ENCODE assay signal across 8 cellular contexts in genomic region chr3:115146032-115146417, GRCh38. TPM values are rescaled to one million over a fixed set of nuclear protein-coding genes. Genes with fewer than 3 reads are reported as not detected.
DNase-seq lines count a peak whose midpoint lies in the region; ATAC-seq and TF ChIP-seq lines count a peak whose summit lies in the region.

No MANE protein-coding gene starts in this region.

- no peaks in the 10 kb centered on the region for H3K4me1 ChIP-seq in IMR-90 (ENCODE audit: control insufficient read depth, insufficient read depth, low read length)
- peaks cover 10% of the 10 kb centered on the region; the same call in 1 of the 2 replicates for H3K4me1 ChIP-seq in Panc1 (ENCODE audit: control insufficient read depth, insufficient read depth, low read length)
- H3K4me1 ChIP-seq in vagina, result peaks cover 16% of the 10 kb centered on the region

- H2BK5ac ChIP-seq in IMR-90 (ENCODE audit: low read depth, low read length, poor library complexity, severe bottlenecking), result peak overlapping the region; percentile 91

- TF ChIP-seq RAD21 in IMR-90 (IDR thresholded peaks at IDR 0.05; ENCODE audit: low read length), result no peak

- peak; percentile 90 for DNase-seq in DMS 273 treated with DMSO at 0.1 percent for 48 hours (lab: John Stamatoyannopoulos, UW)
- DNase-seq in IMR-90, result peak; percentile 79
- DNase-seq in Panc1 (ENCODE audit: low read depth, low spot score), result peak; percentile 18
- peak; percentile 61 for DNase-seq in activated naive CD4-positive, alpha-beta T cell treated with anti-CD3 and anti-CD28 coated beads, Interleukin-2, amount 10 ng/mL, durations not matched to agents 7 days and 5 days
- DNase-seq in foreskin melanocyte, result peak; percentile 69
- peak; percentile 49 for DNase-seq in non-pigmented ciliary epithelial cell (ENCODE audit: low read depth)
- no peak for DNase-seq in vagina (ENCODE audit: extremely low spot score in 2 of 2)

- no peak overlapping the region for H2BK20ac ChIP-seq in IMR-90 (ENCODE audit: low read depth, low read length)

- BruUV-seq in IMR-90 (replicated peaks; lab: Mats Ljungman, UMichigan), result no TSS peak
- no TSS peak for BruUV-seq in Panc1 (replicated peaks; lab: Mats Ljungman, UMichigan)

- H3K27me3 ChIP-seq in IMR-90 (ENCODE audit: control insufficient read depth, insufficient read depth, low read length) (no peaks in the 10 kb centered on the region), Panc1 (ENCODE audit: control insufficient read depth, insufficient read depth, low read length) (no peaks in the 10 kb centered on the region), vagina (no peaks in the 10 kb centered on the region)

- H3K4me3 ChIP-seq in IMR-90 (ENCODE audit: insufficient read depth, low read depth, low read length) (peak overlapping the region; percentile 92), Panc1 (ENCODE audit: low read depth in 2 of 2, low read length in 2 of 2) (peak overlapping the region; percentile 74 to 87), vagina (peak overlapping the region; percentile 80 to 85)

- H3K27ac Mint-ChIP-seq in activated naive CD4-positive, alpha-beta T cell treated with anti-CD3 and anti-CD28 coated beads, Interleukin-2, amount 10 ng/mL, durations not matched to agents 7 days and 5 days, result peak overlapping the region; percentile 99

- in situ Hi-C loops in IMR-90 (cut with MboI; ENCODE audit: low sequenced_read_pairs) (no loop called here), Panc1 (cut with HindIII; ENCODE audit: low pct_unique_long_range_greater_than_20kb, low sequenced_read_pairs) (no loop called here)

- H3K4me3 Mint-ChIP-seq in activated naive CD4-positive, alpha-beta T cell treated with anti-CD3 and anti-CD28 coated beads, Interleukin-2, amount 10 ng/mL, durations not matched to agents 7 days and 5 days, result peak overlapping the region; percentile 94

- TF ChIP-seq CTCF in IMR-90 (conservative IDR thresholded peaks at IDR 0.05; ENCODE audit: low read depth, low read length) (no peak), Panc1 (IDR thresholded peaks at IDR 0.05) (no peak), vagina (IDR thresholded peaks at IDR 0.05) (no peak)

- peak overlapping the region; percentile 68; the same call in 1 of the 2 replicates for H3K56ac ChIP-seq in IMR-90 (ENCODE audit: extremely low read depth, insufficient read depth, low read length)

- H3K79me1 ChIP-seq in IMR-90 (ENCODE audit: low read depth in 1 of 2, low read length in 2 of 2), result peaks cover 0 to 11% of the 10 kb centered on the region in 2 experiments; a peak in 2 of 4 replicates

- WGBS in IMR-90 (ENCODE audit: extremely low coverage in 2 of 2, insufficient read length in 1 of 2), 2 experiments, result no CpG with 5 or more reads among the region's 9 CpGs

- 0 out of 2 replicates have a peak overlapping the region, but pooled peaks have one; percentile 1 for H3K14ac ChIP-seq in IMR-90 (replicated peaks; ENCODE audit: low read depth, low read length)

- ATAC-seq in IMR-90 (ENCODE audit: low read depth) (peak; percentile 2), Panc1 (0 out of 2 replicates have a peak, but pooled peaks have one; percentile 3), HG03025 (IDR thresholded peaks at IDR 0.05; ENCODE audit: low FRiP score, unreplicated experiment) (no peak)

- no peaks in the 10 kb centered on the region for H4K20me1 ChIP-seq in IMR-90 (ENCODE audit: insufficient read depth, low read length)

- H2AK9ac ChIP-seq in IMR-90 (replicated peaks; ENCODE audit: low read depth, low read length, poor library complexity), result peak overlapping the region; percentile 80

- peak overlapping the region; percentile 56 for H3K4ac ChIP-seq in IMR-90 (ENCODE audit: low read depth, low read length)

- H3K36me3 ChIP-seq in IMR-90 (ENCODE audit: control insufficient read depth, insufficient read depth, low read length) (no peaks in the 10 kb centered on the region), Panc1 (ENCODE audit: control insufficient read depth, insufficient read depth, low read length) (no peaks in the 10 kb centered on the region; the same call in 1 of the 2 replicates), vagina (no peaks in the 10 kb centered on the region)

- H2AK5ac ChIP-seq in IMR-90 (ENCODE audit: low read depth, low read length), result no peak overlapping the region

- CTCF ChIA-PET in IMR-90 (lab: Yijun Ruan, JAX) (interaction anchor here (0.6 to 0.8 kb wide), 6 partner anchors 25 to 568 kb away, joined by 3 to 7 read pairs (median 6); no protein-coding TSS in a partner anchor), Panc1 (lab: Charles Lee) (no interaction called here)
- CTCF ChIA-PET in activated naive CD4-positive, alpha-beta T cell treated with anti-CD3 and anti-CD28 coated beads, Interleukin-2, amount 10 ng/mL, durations not matched to agents 7 days and 5 days (lab: Charles Lee), result interaction anchor here (1.0 to 2.9 kb wide), 6 partner anchors 20 to 639 kb away, joined by 3 to 17 read pairs (median 4); no protein-coding TSS in a partner anchor

- peak overlapping the region; percentile 6 to 23 for H4K8ac ChIP-seq in IMR-90 (ENCODE audit: low read depth in 2 of 2, low read length in 2 of 2)

- no peaks in the 10 kb centered on the region; the same call in 1 of the 2 replicates for H3K9me1 ChIP-seq in IMR-90 (ENCODE audit: insufficient read depth, low read length)

- no peak for TF ChIP-seq POLR2A in IMR-90 (IDR thresholded peaks at IDR 0.05; ENCODE audit: low read depth, low read length)
- TF ChIP-seq POLR2A in vagina (IDR thresholded peaks at IDR 0.05), result no peak

- H3K18ac ChIP-seq in IMR-90 (ENCODE audit: low read depth, low read length), result peak overlapping the region; percentile 78

- H3K4me2 ChIP-seq in IMR-90 (ENCODE audit: low read depth, low read length), result peak overlapping the region; percentile 83

- 0 out of 2 replicates have a peak overlapping the region, but pooled peaks have one; percentile 72 for H4K91ac ChIP-seq in IMR-90 (ENCODE audit: insufficient read depth, low read depth, low read length)

- peaks cover 6% of the 10 kb centered on the region for H3K36me3 Mint-ChIP-seq in activated naive CD4-positive, alpha-beta T cell treated with anti-CD3 and anti-CD28 coated beads, Interleukin-2, amount 10 ng/mL, durations not matched to agents 7 days and 5 days

- H3K27me3 Mint-ChIP-seq in activated naive CD4-positive, alpha-beta T cell treated with anti-CD3 and anti-CD28 coated beads, Interleukin-2, amount 10 ng/mL, durations not matched to agents 7 days and 5 days, result no peaks in the 10 kb centered on the region

- dilution Hi-C loops in IMR-90 (cut with HindIII; ENCODE audit: low sequenced_read_pairs, unreplicated experiment), result no loop called here

- H3K9me3 ChIP-seq in IMR-90 (ENCODE audit: control insufficient read depth, insufficient read depth, low read length) (no peaks in the 10 kb centered on the region), Panc1 (ENCODE audit: control insufficient read depth, insufficient read depth, low read depth, low read length) (no peaks in the 10 kb centered on the region), vagina (no peaks in the 10 kb centered on the region)

- peak overlapping the region; percentile 91 for H3K9ac ChIP-seq in IMR-90 (ENCODE audit: low read depth, low read length)

- H2AFZ ChIP-seq in IMR-90 (replicated peaks; ENCODE audit: low read length, poor library complexity), result peak overlapping the region; percentile 92

- intact Hi-C loops in IMR-90 (cut with micrococcal nuclease), result loop anchor here (5.0 kb wide), 2 partner anchors 104 to 764 kb away; no protein-coding TSS in a partner anchor
- intact Hi-C loops in Panc1 (cut with micrococcal nuclease; ENCODE audit: unreplicated experiment), result no loop called here
- intact Hi-C loops in vagina (cut with DNase I), result loop anchor here (10.0 kb wide), 1 partner anchor 521 kb away; no protein-coding TSS in a partner anchor

- POLR2A ChIA-PET in IMR-90 (lab: Charles Lee; ENCODE audit: unreplicated experiment) (interaction anchor here (0.5 to 0.7 kb wide), 2 partner anchors 51 to 662 kb away, joined by 3 to 17 read pairs; no protein-coding TSS in a partner anchor), Panc1 (lab: Charles Lee) (interaction anchor here (0.6 to 0.7 kb wide), 3 partner anchors 377 to 685 kb away, joined by 8 to 10 read pairs (median 9); no protein-coding TSS in a partner anchor)

- peak overlapping the region; percentile 55 for H4K5ac ChIP-seq in IMR-90 (ENCODE audit: low read depth, low read length)

- H3K23ac ChIP-seq in IMR-90 (ENCODE audit: low read depth, low read length), result peak overlapping the region; percentile 81

- 0 out of 2 replicates have a peak overlapping the region, but pooled peaks have one; percentile 3 for H2BK120ac ChIP-seq in IMR-90 (ENCODE audit: low read depth, low read length)

- H3K9me3 Mint-ChIP-seq in activated naive CD4-positive, alpha-beta T cell treated with anti-CD3 and anti-CD28 coated beads, Interleukin-2, amount 10 ng/mL, durations not matched to agents 7 days and 5 days, result no peaks in the 10 kb centered on the region

- peaks cover 22% of the 10 kb centered on the region for H3K4me1 Mint-ChIP-seq in activated naive CD4-positive, alpha-beta T cell treated with anti-CD3 and anti-CD28 coated beads, Interleukin-2, amount 10 ng/mL, durations not matched to agents 7 days and 5 days

- H3K27ac ChIP-seq in IMR-90 (ENCODE audit: insufficient read depth, low read length) (peak overlapping the region; percentile 98), Panc1 (ENCODE audit: low read length) (peak overlapping the region; percentile 84), vagina (peak overlapping the region; percentile 99)

- no peak overlapping the region for H2BK15ac ChIP-seq in IMR-90 (ENCODE audit: low read depth, low read length)

TF ChIP-seq in IMR-90, 13 proteins besides CTCF, POLR2A, EP300 and RAD21:
- TF ChIP-seq CEBPB (IDR thresholded peaks at IDR 0.05; ENCODE audit: low read depth, low read length) (no peak), USF2 (IDR thresholded peaks at IDR 0.05; ENCODE audit: low read depth, low read length) (no peak), BHLHE40 (IDR thresholded peaks at IDR 0.05; ENCODE audit: low read depth, low read length) (no peak), MAZ (IDR thresholded peaks at IDR 0.05; ENCODE audit: borderline replicate concordance, low read depth, low read length) (no peak)

RNA-seq across cellular contexts. Expression of gene ZBTB20, which starts 1.1 kb away (rescaled TPM):
- 13.3 and 14.7 TPM in 2 replicates for total RNA-seq in IMR-90 (2012; rRNA removed)
- polyA plus RNA-seq in IMR-90 (2012; rRNA removed), result 0.75 and 0.87 TPM in 2 replicates
- polyA plus RNA-seq in IMR-90 (2012; cell fraction: cytosol; rRNA removed), result 0.25 and 0.55 TPM in 2 replicates
- polyA plus RNA-seq in IMR-90 (2012; cell fraction: nucleus; rRNA removed; ENCODE audit: low replicate concordance), result 2.3 and 2.6 TPM in 2 replicates
- total RNA-seq in Panc1 (2021; ENCODE audit: unreplicated experiment), result 4.1 TPM
- polyA plus RNA-seq in Panc1 (2012; ENCODE audit: insufficient read length), result 1.7 TPM
- 64.8 TPM for total RNA-seq in vagina

Comparison
In these comparisons a context has a peak if more than half of its experiments do, and no peak if none do; other contexts are left out.
1. DNase-seq: peak in DMS 273 treated with DMSO at 0.1 percent for 48 hours (single experiment), IMR-90 (single experiment), Panc1 (single experiment), activated naive CD4-positive, alpha-beta T cell treated with anti-CD3 and anti-CD28 coated beads, Interleukin-2, amount 10 ng/mL, durations not matched to agents 7 days and 5 days (single experiment), foreskin melanocyte (single experiment) and non-pigmented ciliary epithelial cell (single experiment); none in vagina (0 of 2).
2. Peak in every context shown above with its lines, with median percentiles within 50 percentile points of each other: H3K27ac ChIP-seq and H3K4me3 ChIP-seq.